1 cellular context compared by ENCODE assay signal in genomic region chr1:18631496-18632217, GRCh38.
TF ChIP-seq lines count a peak whose summit lies in the region.

No MANE protein-coding gene starts in this region.

TF ChIP-seq in H1, 55 proteins besides CTCF, POLR2A, EP300 and RAD21:
- TF ChIP-seq E2F6 (IDR thresholded peaks at IDR 0.05) (no peak), NANOG (IDR thresholded peaks at IDR 0.05; ENCODE audit: insufficient read depth, low read depth, low read length, poor library complexity, severe bottlenecking) (no peak), MAX (IDR thresholded peaks at IDR 0.05) (0 out of 2 replicates have a peak, but pooled peaks have one; percentile 0), CHD2 (IDR thresholded peaks at IDR 0.05; ENCODE audit: low read length) (no peak), POU5F1 (IDR thresholded peaks at IDR 0.05; ENCODE audit: low read depth, low read length) (no peak), GABPA (IDR thresholded peaks at IDR 0.05; ENCODE audit: borderline replicate concordance, insufficient read depth, low read length) (0 out of 2 replicates have a peak, but pooled peaks have one; percentile 37), ATF2 (IDR thresholded peaks at IDR 0.05; ENCODE audit: low read length) (no peak), EZH2 (IDR thresholded peaks at IDR 0.05; ENCODE audit: low read depth, low read length, severe bottlenecking) (peak; percentile 91), EGR1 (IDR thresholded peaks at IDR 0.05; ENCODE audit: borderline replicate concordance, low read depth, low read length) (no peak), RNF2 (IDR thresholded peaks at IDR 0.05; ENCODE audit: borderline replicate concordance, low read depth, low read length, missing control alignments, poor library complexity, severe bottlenecking) (peak; percentile 98), KDM4A (IDR thresholded peaks at IDR 0.05; ENCODE audit: low read depth, low read length, severe bottlenecking) (peak; percentile 58), YY1 (IDR thresholded peaks at IDR 0.05; ENCODE audit: low read depth, low read length) (peak; percentile 79; the same call in 1 of the 2 replicates), RFX5 (IDR thresholded peaks at IDR 0.05; ENCODE audit: borderline replicate concordance, low read depth, low read length) (no peak), ZNF274 (IDR thresholded peaks at IDR 0.05; ENCODE audit: borderline replicate concordance, extremely low read depth, low read length) (no peak), TEAD4 (IDR thresholded peaks at IDR 0.05; ENCODE audit: low read depth, low read length) (no peak), SIRT6 (IDR thresholded peaks at IDR 0.05; ENCODE audit: low read length) (no peak), SUZ12 (IDR thresholded peaks at IDR 0.05; ENCODE audit: low read length) (peak; percentile 91), ATF3 (IDR thresholded peaks at IDR 0.05; ENCODE audit: insufficient read depth, low read depth, low read length) (no peak), KDM1A (IDR thresholded peaks at IDR 0.05; ENCODE audit: borderline replicate concordance, low read length) (no peak), CBX8 (IDR thresholded peaks at IDR 0.05; ENCODE audit: borderline replicate concordance, low read depth, low read length) (peak; percentile 98; the same call in 1 of the 2 replicates), BCL11A (IDR thresholded peaks at IDR 0.05; ENCODE audit: low read depth in 2 of 2, low read length in 2 of 2) (no peak), CBX5 (IDR thresholded peaks at IDR 0.05; ENCODE audit: low read depth, low read length) (no peak), SIX5 (IDR thresholded peaks at IDR 0.05; ENCODE audit: low read depth, low read length) (no peak), JUN (IDR thresholded peaks at IDR 0.05; ENCODE audit: low read depth, low read length) (no peak)
